ENCODE assay signal across 27 cellular contexts in genomic region chr12:20616093-20616492, GRCh38.
"Had no signal": no experiment of that assay in that cellular context is flagged by ENCODE, and none has a peak within 500 bp of the region (broad histone marks: within the 10 kb centered on the region; RNA-seq: fewer than 3 reads in every experiment).

No MANE protein-coding gene starts in this region.

- H3K36me3 ChIP-seq: colonic mucosa, esophagus squamous epithelium, gastrocnemius medialis had no signal

- H3K4me1 ChIP-seq: colonic mucosa, esophagus squamous epithelium, foreskin keratinocyte, gastrocnemius medialis had no signal

- H3K4me3 Mint-ChIP-seq: dendritic cell treated with granulocyte-macrophage colony-stimulating factor and Interleukin-4, amounts not matched to agents 40 ng/mL and 50 ng/mL, for 4 days; effector memory CD8-positive, alpha-beta T cell; endodermal cell had no signal

- H3K9me3 ChIP-seq: colonic mucosa, esophagus muscularis mucosa, esophagus squamous epithelium, gastrocnemius medialis, gastroesophageal sphincter had no signal

- H3K27me3 Mint-ChIP-seq: dendritic cell treated with granulocyte-macrophage colony-stimulating factor and Interleukin-4, amounts not matched to agents 40 ng/mL and 50 ng/mL, for 4 days; effector memory CD8-positive, alpha-beta T cell had no signal

- H3K27me3 ChIP-seq: colonic mucosa, dorsolateral prefrontal cortex, esophagus muscularis mucosa, esophagus squamous epithelium, foreskin keratinocyte, gastrocnemius medialis, gastroesophageal sphincter had no signal

- H3K27ac ChIP-seq: colonic mucosa, coronary artery, dorsolateral prefrontal cortex, epithelial cell of prostate, esophagus muscularis mucosa, esophagus squamous epithelium, foreskin keratinocyte, gastrocnemius medialis, gastroesophageal sphincter had no signal

- ATAC-seq: effector memory CD8-positive, alpha-beta T cell; esophagus mucosa; foreskin keratinocyte; gastrocnemius medialis; gastroesophageal sphincter had no signal

- H3K27ac Mint-ChIP-seq: dendritic cell treated with granulocyte-macrophage colony-stimulating factor and Interleukin-4, amounts not matched to agents 40 ng/mL and 50 ng/mL, for 4 days; effector memory CD8-positive, alpha-beta T cell; endodermal cell had no signal

- DNase-seq: colonic mucosa; cortex of kidney; dermis blood vessel endothelial cell; dorsolateral prefrontal cortex; effector CD4-positive, alpha-beta T cell; effector CD8-positive, alpha-beta T cell; effector memory CD4-positive, alpha-beta T cell; effector memory CD8-positive, alpha-beta T cell; endodermal cell; erythroblast; esophagus squamous epithelium; foreskin fibroblast; foreskin keratinocyte; foreskin melanocyte; gastrocnemius medialis; glutamatergic neuron; head of caudate nucleus had no signal

- H3K9me3 Mint-ChIP-seq: dendritic cell treated with granulocyte-macrophage colony-stimulating factor and Interleukin-4, amounts not matched to agents 40 ng/mL and 50 ng/mL, for 4 days; effector memory CD8-positive, alpha-beta T cell; endodermal cell had no signal

- H3K4me3 ChIP-seq: colonic mucosa, coronary artery, dorsolateral prefrontal cortex, esophagus muscularis mucosa, esophagus squamous epithelium, gastrocnemius medialis, gastroesophageal sphincter had no signal

- FAIRE-seq: colon, endometrium, endothelial cell of umbilical vein, frontal cortex had no signal
